8 cellular contexts compared by ENCODE assay signal in genomic region chrX:103586659-103587058, GRCh38. TPM values are rescaled to one million over a fixed set of nuclear protein-coding genes. Genes with fewer than 3 reads are reported as not detected.
DNase-seq lines count a peak whose midpoint lies in the region; ATAC-seq and TF ChIP-seq lines count a peak whose summit lies in the region.

No MANE protein-coding gene starts in this region.

- H3K27me3 ChIP-seq in lower lobe of right lung (ENCODE audit: low read depth) (no peaks in the 10 kb centered on the region), thyroid gland (no peaks in the 10 kb centered on the region)
- H3K27me3 ChIP-seq in effector memory CD4-positive, alpha-beta T cell (replicated peaks; ENCODE audit: control insufficient read depth, insufficient read depth, low read length, poor library complexity, severe bottlenecking): no peaks in the 10 kb centered on the region

- no peaks in the 10 kb centered on the region for H3K9me3 Mint-ChIP-seq in activated T-cell treated with anti-CD3 and anti-CD28 coated beads, Interleukin-2, amount 50 U/mL, for 4 hours
- H3K9me3 Mint-ChIP-seq in activated CD8-positive, alpha-beta T cell treated with anti-CD3 and anti-CD28 coated beads for 36 hours: no peaks in the 10 kb centered on the region

- ATAC-seq in activated T-cell treated with anti-CD3 and anti-CD28 coated beads, Interleukin-2, amount 50 U/mL, for 4 hours: no peak
- no peak for ATAC-seq in lower lobe of right lung
- no peak for ATAC-seq in activated CD8-positive, alpha-beta T cell treated with anti-CD3 and anti-CD28 coated beads for 36 hours

- 64 to 73% methylated on average over 4 of the region's 4 CpGs for WGBS in thyroid gland, 2 donors

- H3K4me1 ChIP-seq in lower lobe of right lung: no peaks in the 10 kb centered on the region
- H3K4me1 ChIP-seq in thyroid gland: no peaks in the 10 kb centered on the region
- H3K4me1 ChIP-seq in effector memory CD4-positive, alpha-beta T cell (ENCODE audit: control insufficient read depth, insufficient read depth, low read length, poor library complexity, severe bottlenecking): no peaks in the 10 kb centered on the region

- H3K36me3 ChIP-seq in lower lobe of right lung (no peaks in the 10 kb centered on the region), thyroid gland (no peaks in the 10 kb centered on the region)
- no peaks in the 10 kb centered on the region for H3K36me3 ChIP-seq in effector memory CD4-positive, alpha-beta T cell (ENCODE audit: control insufficient read depth, insufficient read depth, low read length)

- no peak for TF ChIP-seq CTCF in astrocyte of the cerebellum (IDR thresholded peaks at IDR 0.05; ENCODE audit: low read depth, low read length, missing control alignments)
- no peak for TF ChIP-seq CTCF in lower lobe of right lung (IDR thresholded peaks at IDR 0.05)
- no peak for TF ChIP-seq CTCF in thyroid gland (IDR thresholded peaks at IDR 0.05)
- TF ChIP-seq CTCF in activated CD8-positive, alpha-beta T cell treated with anti-CD3 and anti-CD28 coated beads for 36 hours (IDR thresholded peaks at IDR 0.05): no peak

- H3K4me3 ChIP-seq in astrocyte of the cerebellum (ENCODE audit: low read depth, low read length) (peak overlapping the region; percentile 70), lower lobe of right lung (peak overlapping the region; percentile 62), thyroid gland (replicated peaks in 1 of 3) (no peak overlapping the region)
- H3K4me3 ChIP-seq in effector memory CD4-positive, alpha-beta T cell (ENCODE audit: insufficient read depth, low read depth, low read length, poor library complexity, severe bottlenecking): no peak overlapping the region

- in situ Hi-C loops in astrocyte of the cerebellum (cut with HindIII; ENCODE audit: low sequenced_read_pairs): no loop called here

- no peak overlapping the region for H3K27ac Mint-ChIP-seq in activated CD8-positive, alpha-beta T cell treated with anti-CD3 and anti-CD28 coated beads for 36 hours

- CTCF ChIA-PET in activated CD8-positive, alpha-beta T cell treated with anti-CD3 and anti-CD28 coated beads for 36 hours (lab: Charles Lee): no interaction called here

- no peaks in the 10 kb centered on the region for H3K27me3 Mint-ChIP-seq in activated T-cell treated with anti-CD3 and anti-CD28 coated beads, Interleukin-2, amount 50 U/mL, for 4 hours (ENCODE audit: low read depth)
- no peaks in the 10 kb centered on the region for H3K27me3 Mint-ChIP-seq in activated CD8-positive, alpha-beta T cell treated with anti-CD3 and anti-CD28 coated beads for 36 hours

- intact Hi-C loops in lower lobe of right lung (cut with DNase I): no loop called here
- intact Hi-C loops in thyroid gland (cut with DNase I): no loop called here
- intact Hi-C loops in activated CD8-positive, alpha-beta T cell treated with anti-CD3 and anti-CD28 coated beads for 36 hours (cut with micrococcal nuclease): no loop called here

- H3K4me3 Mint-ChIP-seq in activated T-cell treated with anti-CD3 and anti-CD28 coated beads, Interleukin-2, amount 50 U/mL, for 4 hours: peak overlapping the region; percentile 49
- no peak overlapping the region for H3K4me3 Mint-ChIP-seq in activated CD8-positive, alpha-beta T cell treated with anti-CD3 and anti-CD28 coated beads for 36 hours

- POLR2A ChIA-PET in activated CD8-positive, alpha-beta T cell treated with anti-CD3 and anti-CD28 coated beads for 36 hours (lab: Charles Lee): interaction anchor here (0.6 kb wide), 1 partner anchor 84 kb away, joined by 3 read pairs; no protein-coding TSS in a partner anchor

- no peak for TF ChIP-seq POLR2A in thyroid gland (IDR thresholded peaks at IDR 0.05)

- no peaks in the 10 kb centered on the region for H3K9me3 ChIP-seq in lower lobe of right lung
- no peaks in the 10 kb centered on the region for H3K9me3 ChIP-seq in thyroid gland
- no peaks in the 10 kb centered on the region for H3K9me3 ChIP-seq in effector memory CD4-positive, alpha-beta T cell (ENCODE audit: control insufficient read depth, low read length)

- H3K4me1 Mint-ChIP-seq in activated T-cell treated with anti-CD3 and anti-CD28 coated beads, Interleukin-2, amount 50 U/mL, for 4 hours (ENCODE audit: low read depth): peaks cover 16% of the 10 kb centered on the region
- peaks cover 7% of the 10 kb centered on the region for H3K4me1 Mint-ChIP-seq in activated CD8-positive, alpha-beta T cell treated with anti-CD3 and anti-CD28 coated beads for 36 hours (ENCODE audit: low read depth)

- no peak for DNase-seq in activated T-cell treated with anti-CD3 and anti-CD28 coated beads, Interleukin-2, amount 50 U/mL, for 4 hours
- DNase-seq in activated T-cell treated with anti-CD3 and anti-CD28 coated beads for 4 hours: no peak
- no peak for DNase-seq in astrocyte of the cerebellum (ENCODE audit: low read depth)
- no peak for DNase-seq in lower lobe of right lung
- DNase-seq in thyroid gland: no peak
- no peak for DNase-seq in activated CD8-positive, alpha-beta T cell treated with anti-CD3 and anti-CD28 coated beads for 36 hours
- DNase-seq in pons (ENCODE audit: low spot score): no peak
- no peak for DNase-seq in effector memory CD4-positive, alpha-beta T cell

- H3K36me3 Mint-ChIP-seq in activated T-cell treated with anti-CD3 and anti-CD28 coated beads, Interleukin-2, amount 50 U/mL, for 4 hours (ENCODE audit: insufficient read depth): peaks cover 2% of the 10 kb centered on the region
- no peaks in the 10 kb centered on the region for H3K36me3 Mint-ChIP-seq in activated CD8-positive, alpha-beta T cell treated with anti-CD3 and anti-CD28 coated beads for 36 hours (ENCODE audit: low read depth)

- no peak overlapping the region for H3K27ac ChIP-seq in lower lobe of right lung
- peak overlapping the region in 2 of 3 donors; percentile 72 to 88 for H3K27ac ChIP-seq in thyroid gland
- H3K27ac ChIP-seq in effector memory CD4-positive, alpha-beta T cell (ENCODE audit: insufficient read depth, low read length, poor library complexity, severe bottlenecking): no peak overlapping the region

RNA-seq across cellular contexts. Expression of gene TCEAL4, which starts 1.3 kb away (rescaled TPM):
- total RNA-seq in activated T-cell treated with anti-CD3 and anti-CD28 coated beads, Interleukin-2, amount 50 U/mL, for 4 hours: 10 to 100 TPM; 10.6 to 14.7 (median 10.8) TPM
- total RNA-seq in lower lobe of right lung (58.7 TPM), thyroid gland (10 to 100 TPM; 72.0 to 91.8 (median 79.8) TPM)
- 10 to 100 TPM; 15.8 to 18.7 TPM for total RNA-seq in activated CD8-positive, alpha-beta T cell treated with anti-CD3 and anti-CD28 coated beads for 36 hours

RNA-seq across cellular contexts. Expression of gene TCEAL3, which starts 21.1 kb away (rescaled TPM):
- total RNA-seq in activated T-cell treated with anti-CD3 and anti-CD28 coated beads, Interleukin-2, amount 50 U/mL, for 4 hours: 1 to 10 TPM; 2.5 to 4.3 (median 2.5) TPM
- total RNA-seq in lower lobe of right lung (19.1 TPM), thyroid gland (10 to 100 TPM; 38.1 to 61.1 (median 43.7) TPM)
- total RNA-seq in activated CD8-positive, alpha-beta T cell treated with anti-CD3 and anti-CD28 coated beads for 36 hours: 1 to 10 TPM; 5.6 to 7.9 TPM

RNA-seq across cellular contexts. Expression of gene TCEAL1, which starts 42.1 kb away (rescaled TPM):
- 1 to 10 TPM; 5.3 to 5.5 (median 5.4) TPM for total RNA-seq in activated T-cell treated with anti-CD3 and anti-CD28 coated beads, Interleukin-2, amount 50 U/mL, for 4 hours
- total RNA-seq in lower lobe of right lung (25.5 TPM), thyroid gland (10 to 100 TPM; 58.2 to 79.0 (median 65.5) TPM)
- total RNA-seq in activated CD8-positive, alpha-beta T cell treated with anti-CD3 and anti-CD28 coated beads for 36 hours: 1 to 10 TPM; 6.5 to 7.7 TPM

Comparison
In these comparisons a context has a peak if more than half of its experiments do, and no peak if none do; other contexts are left out.
1. H3K4me3 ChIP-seq: peak in astrocyte of the cerebellum (single experiment) and lower lobe of right lung (single experiment); none in thyroid gland (0 of 3) and effector memory CD4-positive, alpha-beta T cell (single experiment).
2. H3K27ac ChIP-seq: peak in thyroid gland (2 of 3); none in lower lobe of right lung (single experiment) and effector memory CD4-positive, alpha-beta T cell (single experiment).